ENCODE assay signal across 15 cellular contexts in genomic region chr10:73858013-73858708, GRCh38. TPM values are rescaled to one million over a fixed set of nuclear protein-coding genes. Genes with fewer than 3 reads are reported as not detected.
A peak's percentile ranks its signal among the peaks of the same experiment; 100 is the strongest.
DNase-seq lines count a peak whose midpoint lies in the region; ATAC-seq, FAIRE-seq and TF ChIP-seq lines count a peak whose summit lies in the region.
"Had no signal": no experiment of that assay in that cellular context is flagged by ENCODE, and none has a peak within 500 bp of the region (broad histone marks: within the 10 kb centered on the region; RNA-seq: fewer than 3 reads in every experiment).

No MANE protein-coding gene starts in this region.

- no peak for TF ChIP-seq CTCF in kidney (IDR thresholded peaks at IDR 0.05; ENCODE audit: borderline replicate concordance, extremely low read depth, insufficient read depth)

- H3K27ac ChIP-seq in muscle layer of colon (ENCODE audit: low read depth, low read length) = peak overlapping the region; percentile 59
- H3K27ac ChIP-seq in kidney (ENCODE audit: low read depth in 2 of 2, low read length in 2 of 2) = no peak overlapping the region
- H3K27ac ChIP-seq in SJCRH30 = no peak overlapping the region

- peak overlapping the region; percentile 53 for H3K27ac Mint-ChIP-seq in activated naive CD8-positive, alpha-beta T cell treated with anti-CD3 and anti-CD28 coated beads, Interleukin-2, amount 50 U/mL, for 24 hours
- H3K27ac Mint-ChIP-seq: activated B cell treated with CpG ODN at 0.5 μM for 24 hours, H9, progenitor cell of endocrine pancreas had no signal

- H3K9ac ChIP-seq in muscle layer of colon (ENCODE audit: low read length) (no peak overlapping the region), kidney (ENCODE audit: low read length in 2 of 2) (no peak overlapping the region)

- peak overlapping the region; percentile 21 for H3K4me3 Mint-ChIP-seq in activated naive CD8-positive, alpha-beta T cell treated with anti-CD3 and anti-CD28 coated beads, Interleukin-2, amount 50 U/mL, for 24 hours
- H3K4me3 Mint-ChIP-seq: activated B cell treated with CpG ODN at 0.5 μM for 24 hours, H9 had no signal

- FAIRE-seq in GM12891 (lab: Jason Lieb, UNC) = peak; percentile 35
- no peak for FAIRE-seq in kidney (lab: Jason Lieb, UNC)

- H3K4me1 ChIP-seq in muscle layer of colon (ENCODE audit: insufficient read depth, low read length) = peaks cover 83% of the 10 kb centered on the region
- H3K4me1 ChIP-seq in kidney (ENCODE audit: control insufficient read depth in 1 of 2, insufficient read depth in 1 of 2, low read depth in 1 of 2, low read length in 2 of 2) = peaks cover 17 to 28% of the 10 kb centered on the region in 2 donors
- H3K4me1 ChIP-seq in SJCRH30 = peaks cover 3% of the 10 kb centered on the region; the same call in 1 of the 2 replicates
- H3K4me1 ChIP-seq: BE2C had no signal

- H3K9me3 Mint-ChIP-seq in activated naive CD8-positive, alpha-beta T cell treated with anti-CD3 and anti-CD28 coated beads, Interleukin-2, amount 50 U/mL, for 24 hours = no peaks in the 10 kb centered on the region
- H3K9me3 Mint-ChIP-seq: activated B cell treated with CpG ODN at 0.5 μM for 24 hours; activated naive CD4-positive, alpha-beta T cell treated with anti-CD3 and anti-CD28 coated beads, Interleukin-2, amount 50 U/mL, for 24 hours; H9 had no signal

- H3K27me3 ChIP-seq in muscle layer of colon (ENCODE audit: control insufficient read depth in 1 of 2, insufficient read depth in 2 of 2, low read length in 2 of 2) (no peaks in the 10 kb centered on the region), SJCRH30 (no peaks in the 10 kb centered on the region)
- H3K27me3 ChIP-seq: BE2C had no signal

- no peak for ATAC-seq in activated naive CD8-positive, alpha-beta T cell treated with anti-CD3 and anti-CD28 coated beads, Interleukin-2, amount 50 U/mL, for 24 hours

- intact Hi-C loops in kidney (cut with DNase I) = no loop called here

- DNase-seq in Ammon's horn (ENCODE audit: low spot score) (peak; percentile 55), GM12891 (ENCODE audit: insufficient read length, low spot score) (no peak), HUDEP-2 (lab: John Stamatoyannopoulos, UW; ENCODE audit: unreplicated experiment in 76 of 76) (no peak), kidney (no peak), NCI-H1694 (lab: John Stamatoyannopoulos, UW) (no peak), SJCRH30 (no peak)
- no peak for DNase-seq in activated naive CD8-positive, alpha-beta T cell treated with anti-CD3 and anti-CD28 coated beads, Interleukin-2, amount 50 U/mL, for 24 hours
- DNase-seq: activated B cell treated with CpG ODN at 0.5 μM for 24 hours; BE2C; H9; stimulated activated CD4-positive, alpha-beta T cell treated with anti-CD3 and anti-CD28 coated beads, Interleukin-4, amount 100 ng/mL, for 1 hour; stimulated activated naive CD4-positive, alpha-beta T cell had no signal

- H3K9me3 ChIP-seq in muscle layer of colon (ENCODE audit: low read length) (no peaks in the 10 kb centered on the region), kidney (ENCODE audit: control insufficient read depth in 1 of 2, low read length in 2 of 2) (no peaks in the 10 kb centered on the region), SJCRH30 (replicated peaks) (no peaks in the 10 kb centered on the region)
- H3K9me3 ChIP-seq: BE2C had no signal

- no peak for TF ChIP-seq POLR2A in GM12891 (IDR thresholded peaks at IDR 0.05; ENCODE audit: low read depth, low read length)

- H3K4me1 Mint-ChIP-seq in activated naive CD8-positive, alpha-beta T cell treated with anti-CD3 and anti-CD28 coated beads, Interleukin-2, amount 50 U/mL, for 24 hours = peaks cover 54% of the 10 kb centered on the region

- H3K36me3 Mint-ChIP-seq in activated naive CD8-positive, alpha-beta T cell treated with anti-CD3 and anti-CD28 coated beads, Interleukin-2, amount 50 U/mL, for 24 hours (ENCODE audit: low read depth) = peaks cover 11% of the 10 kb centered on the region

- H3K36me3 ChIP-seq in muscle layer of colon (ENCODE audit: insufficient read depth, low read length) = peaks cover 53% of the 10 kb centered on the region
- peaks cover 2 to 7% of the 10 kb centered on the region in 2 donors for H3K36me3 ChIP-seq in kidney (ENCODE audit: control insufficient read depth in 1 of 2, insufficient read depth in 2 of 2, low read length in 2 of 2)
- peaks cover 12% of the 10 kb centered on the region for H3K36me3 ChIP-seq in SJCRH30

- H3K27me3 Mint-ChIP-seq in activated naive CD8-positive, alpha-beta T cell treated with anti-CD3 and anti-CD28 coated beads, Interleukin-2, amount 50 U/mL, for 24 hours = no peaks in the 10 kb centered on the region
- H3K27me3 Mint-ChIP-seq: activated B cell treated with CpG ODN at 0.5 μM for 24 hours; activated naive CD4-positive, alpha-beta T cell treated with anti-CD3 and anti-CD28 coated beads, Interleukin-2, amount 50 U/mL, for 24 hours; progenitor cell of endocrine pancreas had no signal

- no peak overlapping the region for H3K4me3 ChIP-seq in muscle layer of colon (ENCODE audit: low read depth in 1 of 2, low read length in 2 of 2)
- no peak overlapping the region for H3K4me3 ChIP-seq in kidney (ENCODE audit: low read length in 2 of 2)
- no peak overlapping the region for H3K4me3 ChIP-seq in SJCRH30

TF ChIP-seq in GM12891, 5 proteins besides CTCF, POLR2A, EP300 and RAD21:
- TF ChIP-seq PAX5 (IDR thresholded peaks at IDR 0.05; ENCODE audit: insufficient read depth, low read length, severe bottlenecking) (no peak), POU2F2 (IDR thresholded peaks at IDR 0.05; ENCODE audit: low read depth, low read length) (no peak), TAF1 (IDR thresholded peaks at IDR 0.05; ENCODE audit: low read depth, low read length) (no peak), POLR2AphosphoS5 (IDR thresholded peaks at IDR 0.05; ENCODE audit: low read depth, low read length) (no peak), SPI1 (IDR thresholded peaks at IDR 0.05; ENCODE audit: low read depth, low read length) (no peak)

RNA-seq across cellular contexts. Expression of gene CAMK2G, which starts 16.2 kb away (rescaled TPM):
- 10.9 TPM for polyA plus RNA-seq in GM12891 (2012; ENCODE audit: low read depth, missing spikeins)
- 29.1 TPM for total RNA-seq in kidney
- 21.0 TPM for polyA plus RNA-seq in kidney (ENCODE audit: insufficient read depth, low read depth, low replicate concordance)
- 25.2 and 30.2 TPM in 2 replicates for total RNA-seq in SJCRH30 (2014; rRNA removed; shearing (Covaris generic))

RNA-seq across cellular contexts. Expression of gene NDST2, which starts 46.8 kb away (rescaled TPM):
- 14.8 TPM for polyA plus RNA-seq in GM12891 (2012; ENCODE audit: low read depth, missing spikeins)
- total RNA-seq in kidney = 42.6 TPM
- polyA plus RNA-seq in kidney (ENCODE audit: insufficient read depth, low read depth, low replicate concordance) = 11.7 TPM
- total RNA-seq in SJCRH30 (2014; rRNA removed; shearing (Covaris generic)) = 19.6 and 24.5 TPM in 2 replicates

RNA-seq across cellular contexts. Expression of gene PLAU, which starts 52.8 kb away (rescaled TPM):
- polyA plus RNA-seq in GM12891 (2012; ENCODE audit: low read depth, missing spikeins) = 0.73 TPM
- 40.8 TPM for total RNA-seq in kidney
- polyA plus RNA-seq in kidney (ENCODE audit: insufficient read depth, low read depth, low replicate concordance) = 82.5 TPM
- total RNA-seq in SJCRH30 (2014; rRNA removed; shearing (Covaris generic)) = 58.5 and 64.8 TPM in 2 replicates
- total RNA-seq: activated B cell treated with CpG ODN at 0.5 μM for 24 hours had no signal
